ENCODE assay signal across 12 cellular contexts in the genomic region with DNA sequence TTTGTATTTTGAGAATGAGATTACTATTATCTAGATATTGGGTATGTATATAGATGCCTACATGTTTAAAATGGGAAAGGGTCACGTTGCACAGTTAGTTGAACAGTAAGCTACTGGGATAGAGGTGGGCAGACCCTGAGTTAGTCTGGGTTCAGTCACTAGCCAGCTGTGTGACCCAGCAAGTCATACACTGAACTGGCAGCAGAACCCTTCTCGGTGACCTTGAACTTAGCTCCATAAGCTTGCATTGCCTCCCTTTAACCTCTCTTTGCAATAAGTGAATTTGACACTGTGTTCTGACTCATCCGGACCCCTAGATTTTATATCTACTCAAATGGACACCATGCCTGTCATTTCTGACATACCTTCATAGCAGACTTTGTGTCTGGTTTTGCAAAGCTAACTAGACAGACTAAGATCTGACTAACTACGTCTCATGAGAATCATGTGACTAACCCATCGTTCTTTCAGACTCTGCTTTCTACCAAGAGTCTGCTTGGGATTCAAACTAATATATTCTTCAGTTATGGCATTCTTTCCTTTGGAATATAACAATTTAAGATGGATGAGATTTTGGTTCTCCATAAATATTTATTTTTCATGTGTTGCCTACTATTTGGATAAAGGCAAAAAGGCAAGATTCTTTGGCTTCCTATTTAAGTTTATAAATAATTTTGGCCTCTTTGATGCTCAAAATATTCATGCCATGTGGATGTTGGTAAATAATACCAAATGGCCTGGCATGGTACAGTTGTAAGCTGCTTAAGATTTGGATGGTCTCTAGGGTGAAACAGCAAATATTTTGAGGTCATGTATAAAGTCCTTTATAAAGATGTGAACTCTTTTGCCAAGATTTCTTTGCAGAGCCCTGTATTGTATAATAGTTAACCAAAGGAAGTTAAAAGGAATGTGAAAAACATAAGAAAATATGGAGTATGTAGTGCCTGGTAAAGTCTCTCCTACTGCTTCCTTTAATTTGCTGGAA.
A peak's percentile ranks its signal among the peaks of the same experiment; 100 is the strongest.
DNase-seq lines count a peak whose midpoint lies in the region; ATAC-seq, FAIRE-seq and TF ChIP-seq lines count a peak whose summit lies in the region.
"Had no signal": no experiment of that assay in that cellular context is flagged by ENCODE, and none has a peak within 500 bp of the region (broad histone marks: within the 10 kb centered on the region; RNA-seq: fewer than 3 reads in every experiment).

No MANE protein-coding gene starts in this region.

- BruUV-seq in HepG2 (replicated peaks; lab: Mats Ljungman, UMichigan): no TSS peak

- in situ Hi-C loops in HepG2 (cut with HindIII; ENCODE audit: extremely low pct_ligation_motif_present, low pct_unique_long_range_greater_than_20kb) (no loop called here), ACHN (cut with HindIII; ENCODE audit: low pct_ligation_motif_present, low pct_unique_long_range_greater_than_20kb, low sequenced_read_pairs) (no loop called here)

- H3K27ac ChIP-seq in HepG2 (ENCODE audit: extremely low read length, insufficient read depth, low read length): no peak overlapping the region
- H3K27ac ChIP-seq: SJSA1 had no signal

- H3K36me3 Mint-ChIP-seq in chondrocyte (ENCODE audit: low read depth): peaks cover 10% of the 10 kb centered on the region

- H3K4me1 ChIP-seq in HepG2 (ENCODE audit: insufficient read depth, low read length): peaks cover 8% of the 10 kb centered on the region; the same call in 1 of the 2 replicates

- TF ChIP-seq EP300 in HepG2 (IDR thresholded peaks at IDR 0.05; ENCODE audit: low read depth in 2 of 2, low read length in 2 of 2) (no peak), HepG2 (CRISPR knock-in tag; IDR thresholded peaks at IDR 0.05; ENCODE audit: borderline replicate concordance) (no peak)

- peak; percentile 27 for DNase-seq in HT1080 (ENCODE audit: low read depth)
- no peak for DNase-seq in chondrocyte (ENCODE audit: low spot score)
- peak; percentile 16 for DNase-seq in HepG2 (ENCODE audit: low spot score)
- no peak for DNase-seq in GM12892 (ENCODE audit: insufficient read length)
- DNase-seq in ACHN: no peak
- no peak for DNase-seq in HT-29 (ENCODE audit: low spot score)
- no peak for DNase-seq in NCI-H1048 (lab: John Stamatoyannopoulos, UW)
- DNase-seq: C1 segment of cervical spinal cord, NCI-H1092 treated with DMSO at 0.1 percent for 48 hours, NCI-H1694, PC-3 had no signal

- CTCF ChIA-PET in HepG2 (lab: Yijun Ruan, JAX; ENCODE audit: low intra/inter-chr PET ratio, low total read pairs): no interaction called here

- 2% methylated on average over 5 of the region's 5 CpGs for WGBS in HepG2 (ENCODE audit: low lambda C conversion rate)

- H2AFZ ChIP-seq in HepG2 (ENCODE audit: low read length): no peak overlapping the region

- FAIRE-seq in HepG2 (lab: Jason Lieb, UNC) (no peak), GM12892 (lab: Jason Lieb, UNC) (no peak)

- H3K4me1 Mint-ChIP-seq in chondrocyte (ENCODE audit: low read depth): peaks cover 41% of the 10 kb centered on the region

- no peaks in the 10 kb centered on the region for H4K20me1 ChIP-seq in HepG2 (ENCODE audit: insufficient read depth, low read length)

- TF ChIP-seq POLR2A in HepG2 (IDR thresholded peaks at IDR 0.05; ENCODE audit: insufficient read depth in 1 of 2, low read depth in 2 of 2, low read length in 2 of 2) (no peak), GM12892 (IDR thresholded peaks at IDR 0.05; ENCODE audit: low read depth, low read length) (no peak)

- intact Hi-C loops in HepG2 (cut with micrococcal nuclease; ENCODE audit: unreplicated experiment): no loop called here

- H3K79me2 ChIP-seq in HepG2 (ENCODE audit: insufficient read depth, low read length): no peaks in the 10 kb centered on the region

- H3K27ac Mint-ChIP-seq in chondrocyte (ENCODE audit: unreplicated experiment): peak overlapping the region; percentile 84

- H3K27me3 ChIP-seq in HepG2 (ENCODE audit: control insufficient read depth in 1 of 2, insufficient read depth in 2 of 2, low read length in 2 of 2): no peaks in the 10 kb centered on the region
- H3K27me3 ChIP-seq: SJSA1 had no signal

- peak; percentile 56; the same call in 1 of the 3 replicates for ATAC-seq in HepG2
- ATAC-seq: PC-3 had no signal

- no peaks in the 10 kb centered on the region for H3K36me3 ChIP-seq in HepG2 (replicated peaks in 1 of 2; ENCODE audit: control insufficient read depth in 1 of 2, insufficient read depth in 2 of 2, low read length in 2 of 2)
- H3K36me3 ChIP-seq: SJSA1 had no signal

- TF ChIP-seq CTCF in chondrocyte (IDR thresholded peaks at IDR 0.05) (no peak), HepG2 (CRISPR knock-in tag; IDR thresholded peaks at IDR 0.05) (no peak)

- H3K27me3 Mint-ChIP-seq in chondrocyte (ENCODE audit: low read depth): no peaks in the 10 kb centered on the region

- no peak overlapping the region for H3K9ac ChIP-seq in HepG2 (ENCODE audit: insufficient read depth, low read depth, low read length)

- no peak for TF ChIP-seq RAD21 in HepG2 (CRISPR knock-in tag; IDR thresholded peaks at IDR 0.05)

- no peak overlapping the region for H3K4me2 ChIP-seq in HepG2 (ENCODE audit: low read depth, low read length)

- H3K9me3 Mint-ChIP-seq in chondrocyte (ENCODE audit: low read depth): no peaks in the 10 kb centered on the region

- H3K4me3 ChIP-seq in HepG2 (replicated peaks in 1 of 3; ENCODE audit: insufficient read depth in 1 of 3, low read depth in 2 of 3, low read length in 3 of 3): no peak overlapping the region
- H3K4me3 ChIP-seq: SJSA1 had no signal

- POLR2A ChIA-PET in HepG2 (lab: Yijun Ruan, JAX): no interaction called here

- H3K9me3 ChIP-seq in HepG2 (ENCODE audit: low read length): no peaks in the 10 kb centered on the region
- H3K9me3 ChIP-seq: SJSA1 had no signal

- no peak overlapping the region for H3K4me3 Mint-ChIP-seq in chondrocyte (ENCODE audit: unreplicated experiment)

TF ChIP-seq in HepG2, 621 proteins besides CTCF, POLR2A, EP300 and RAD21 (continues in another document):
- TF ChIP-seq RARA (CRISPR knock-in tag; IDR thresholded peaks at IDR 0.05): peak; percentile 42; the same call in 1 of the 2 replicates
- TF ChIP-seq, protein P1, sequence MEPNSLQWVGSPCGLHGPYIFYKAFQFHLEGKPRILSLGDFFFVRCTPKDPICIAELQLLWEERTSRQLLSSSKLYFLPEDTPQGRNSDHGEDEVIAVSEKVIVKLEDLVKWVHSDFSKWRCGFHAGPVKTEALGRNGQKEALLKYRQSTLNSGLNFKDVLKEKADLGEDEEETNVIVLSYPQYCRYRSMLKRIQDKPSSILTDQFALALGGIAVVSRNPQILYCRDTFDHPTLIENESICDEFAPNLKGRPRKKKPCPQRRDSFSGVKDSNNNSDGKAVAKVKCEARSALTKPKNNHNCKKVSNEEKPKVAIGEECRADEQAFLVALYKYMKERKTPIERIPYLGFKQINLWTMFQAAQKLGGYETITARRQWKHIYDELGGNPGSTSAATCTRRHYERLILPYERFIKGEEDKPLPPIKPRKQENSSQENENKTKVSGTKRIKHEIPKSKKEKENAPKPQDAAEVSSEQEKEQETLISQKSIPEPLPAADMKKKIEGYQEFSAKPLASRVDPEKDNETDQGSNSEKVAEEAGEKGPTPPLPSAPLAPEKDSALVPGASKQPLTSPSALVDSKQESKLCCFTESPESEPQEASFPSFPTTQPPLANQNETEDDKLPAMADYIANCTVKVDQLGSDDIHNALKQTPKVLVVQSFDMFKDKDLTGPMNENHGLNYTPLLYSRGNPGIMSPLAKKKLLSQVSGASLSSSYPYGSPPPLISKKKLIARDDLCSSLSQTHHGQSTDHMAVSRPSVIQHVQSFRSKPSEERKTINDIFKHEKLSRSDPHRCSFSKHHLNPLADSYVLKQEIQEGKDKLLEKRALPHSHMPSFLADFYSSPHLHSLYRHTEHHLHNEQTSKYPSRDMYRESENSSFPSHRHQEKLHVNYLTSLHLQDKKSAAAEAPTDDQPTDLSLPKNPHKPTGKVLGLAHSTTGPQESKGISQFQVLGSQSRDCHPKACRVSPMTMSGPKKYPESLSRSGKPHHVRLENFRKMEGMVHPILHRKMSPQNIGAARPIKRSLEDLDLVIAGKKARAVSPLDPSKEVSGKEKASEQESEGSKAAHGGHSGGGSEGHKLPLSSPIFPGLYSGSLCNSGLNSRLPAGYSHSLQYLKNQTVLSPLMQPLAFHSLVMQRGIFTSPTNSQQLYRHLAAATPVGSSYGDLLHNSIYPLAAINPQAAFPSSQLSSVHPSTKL (CRISPR knock-in tag; IDR thresholded peaks at IDR 0.05): 0 out of 2 replicates have a peak, but pooled peaks have one; percentile 13
- TF ChIP-seq FOSL2 (CRISPR knock-in tag; IDR thresholded peaks at IDR 0.05): peak; percentile 44
- no peak for TF ChIP-seq ZNF432 (CRISPR knock-in tag; IDR thresholded peaks at IDR 0.05; ENCODE audit: borderline replicate concordance)
- TF ChIP-seq GATAD2A (CRISPR knock-in tag; IDR thresholded peaks at IDR 0.05): 0 out of 2 replicates have a peak, but pooled peaks have one; percentile 21
- no peak for TF ChIP-seq ZNF652 (CRISPR knock-in tag; IDR thresholded peaks at IDR 0.05; ENCODE audit: borderline replicate concordance, low read depth)
- no peak for TF ChIP-seq SNRNP70 (IDR thresholded peaks at IDR 0.05; ENCODE audit: low read depth, low read length)
- TF ChIP-seq, protein P2, sequence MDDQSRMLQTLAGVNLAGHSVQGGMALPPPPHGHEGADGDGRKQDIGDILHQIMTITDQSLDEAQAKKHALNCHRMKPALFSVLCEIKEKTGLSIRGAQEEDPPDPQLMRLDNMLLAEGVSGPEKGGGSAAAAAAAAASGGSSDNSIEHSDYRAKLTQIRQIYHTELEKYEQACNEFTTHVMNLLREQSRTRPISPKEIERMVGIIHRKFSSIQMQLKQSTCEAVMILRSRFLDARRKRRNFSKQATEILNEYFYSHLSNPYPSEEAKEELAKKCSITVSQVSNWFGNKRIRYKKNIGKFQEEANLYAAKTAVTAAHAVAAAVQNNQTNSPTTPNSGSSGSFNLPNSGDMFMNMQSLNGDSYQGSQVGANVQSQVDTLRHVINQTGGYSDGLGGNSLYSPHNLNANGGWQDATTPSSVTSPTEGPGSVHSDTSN (CRISPR knock-in tag; IDR thresholded peaks at IDR 0.05; ENCODE audit: borderline replicate concordance): no peak

Comparison
In these comparisons a context has a peak if more than half of its experiments do, and no peak if none do; other contexts are left out.
1. DNase-seq: peak in HT1080 (single experiment) and HepG2 (single experiment); none in chondrocyte (single experiment), GM12892 (single experiment), ACHN (single experiment), HT-29 (single experiment) and NCI-H1048 (single experiment).